ENCODE assay signal across 25 cellular contexts in the genomic region with DNA sequence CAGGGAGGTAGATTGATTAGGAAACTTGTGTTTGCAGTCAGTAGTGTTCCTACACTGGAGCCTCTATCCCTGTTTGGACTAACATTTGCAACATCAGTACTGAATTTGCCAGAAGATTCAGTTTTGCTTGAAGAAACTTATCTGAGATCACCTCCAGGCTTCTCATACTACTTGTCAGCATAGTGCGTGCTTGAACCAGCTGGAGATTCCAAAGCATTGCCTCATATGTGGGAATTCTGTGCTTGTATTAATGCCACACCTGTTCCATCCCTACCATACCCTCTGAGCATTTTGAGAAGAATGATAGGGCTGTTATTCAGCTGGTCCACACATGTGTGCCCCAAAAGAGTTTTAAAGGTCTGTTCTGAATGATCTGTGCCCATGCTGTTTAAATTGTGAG.
DNase-seq lines count a peak whose midpoint lies in the region; ATAC-seq and TF ChIP-seq lines count a peak whose summit lies in the region.
"Had no signal": no experiment of that assay in that cellular context is flagged by ENCODE, and none has a peak within 500 bp of the region (broad histone marks: within the 10 kb centered on the region; RNA-seq: fewer than 3 reads in every experiment).

No MANE protein-coding gene starts in this region.

- H3K9me3 Mint-ChIP-seq in mesothelial cell of epicardium: no peaks in the 10 kb centered on the region
- H3K9me3 Mint-ChIP-seq: CD8-positive, alpha-beta T cell had no signal

- no peaks in the 10 kb centered on the region for H3K27me3 Mint-ChIP-seq in mesothelial cell of epicardium (ENCODE audit: low read depth)

- POLR2A ChIA-PET in RWPE1 (lab: Yijun Ruan, JAX; ENCODE audit: low non-redundant PET): no interaction called here

- no peak overlapping the region for H3K4me3 ChIP-seq in epithelial cell of esophagus (ENCODE audit: low read length)
- H3K4me3 ChIP-seq: GM12878 had no signal

- peaks cover 11% of the 10 kb centered on the region for H3K36me3 Mint-ChIP-seq in mesothelial cell of epicardium
- H3K36me3 Mint-ChIP-seq: CD8-positive, alpha-beta T cell had no signal

- H3K27ac ChIP-seq in RWPE1: no peak overlapping the region
- H3K27ac ChIP-seq: HL-60 had no signal

- no peak for ATAC-seq in GM21576 (IDR thresholded peaks at IDR 0.05; ENCODE audit: unreplicated experiment)
- ATAC-seq: CD8-positive, alpha-beta T cell; GM12878; Panc1 had no signal

- CTCF ChIA-PET in RWPE1 (lab: Yijun Ruan, JAX): no interaction called here

- H3K27ac Mint-ChIP-seq in mesothelial cell of epicardium: no peak overlapping the region
- H3K27ac Mint-ChIP-seq: B cell; CD8-positive, alpha-beta T cell had no signal

- no peak overlapping the region for H3K4me3 Mint-ChIP-seq in mesothelial cell of epicardium
- H3K4me3 Mint-ChIP-seq: B cell; CD8-positive, alpha-beta T cell had no signal

- H3K4me1 Mint-ChIP-seq in mesothelial cell of epicardium: peaks cover 33% of the 10 kb centered on the region
- H3K4me1 Mint-ChIP-seq: B cell had no signal

- DNase-seq in RWPE1 (ENCODE audit: low spot score) (peak; percentile 40), epithelial cell of esophagus (ENCODE audit: low read depth) (peak; percentile 81), myocyte (ENCODE audit: low read depth) (peak; percentile 82), OCI-M2 (lab: John Stamatoyannopoulos, UW; ENCODE audit: unreplicated experiment) (no peak), mesothelial cell of epicardium (ENCODE audit: low spot score in 2 of 2, unreplicated experiment in 2 of 2) (no peak), NCI-H1930 (lab: John Stamatoyannopoulos, UW) (no peak)
- DNase-seq: Caco-2; CD8-positive, alpha-beta T cell; H7; MV-4-11; NCI-H1105; NCI-H1436 treated with DMSO at 0.1 percent for 48 hours; NCI-H187 treated with DMSO at 0.1 percent for 48 hours; NCI-H2107; NCI-H446; NCI-H524 treated with DMSO at 0.1 percent for 48 hours; NCI-H774; SIG-M5; SK-N-SH; SW 1271 had no signal

- no peak for TF ChIP-seq CTCF in RWPE1 (conservative IDR thresholded peaks at IDR 0.05; ENCODE audit: low read depth)
- no peak for TF ChIP-seq CTCF in epithelial cell of esophagus (IDR thresholded peaks at IDR 0.05; ENCODE audit: insufficient read depth, low read depth, low read length, missing control alignments)
- TF ChIP-seq CTCF in mesothelial cell of epicardium (IDR thresholded peaks at IDR 0.05; ENCODE audit: unreplicated experiment): no peak

Comparison
In these comparisons a context has a peak if more than half of its experiments do, and no peak if none do; other contexts are left out.
1. DNase-seq: peak in RWPE1 (single experiment), epithelial cell of esophagus (single experiment) and myocyte (single experiment); none in OCI-M2 (single experiment), mesothelial cell of epicardium (0 of 2) and NCI-H1930 (0 of 2).